In the genomic region with DNA sequence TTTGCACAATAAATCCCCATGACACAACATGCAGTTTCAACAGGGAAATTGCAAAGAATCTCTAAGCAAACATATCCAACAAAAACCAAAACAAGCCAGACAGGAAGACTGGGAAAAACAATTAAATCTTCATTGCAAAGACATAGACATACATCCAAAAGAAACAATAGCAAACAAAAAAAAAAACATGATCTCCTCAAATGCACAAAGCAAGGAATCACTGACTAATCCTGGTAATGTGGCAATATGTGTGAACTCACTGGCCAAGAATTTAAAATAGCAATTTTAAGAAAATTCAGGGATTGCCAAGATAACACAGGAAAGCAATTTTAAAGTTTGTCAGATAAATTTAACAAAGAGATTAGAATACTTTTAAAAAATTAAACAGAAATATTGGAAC, we compare ENCODE assay signal across 19 cellular contexts.
"Had no signal": no experiment of that assay in that cellular context is flagged by ENCODE, and none has a peak within 500 bp of the region (broad histone marks: within the 10 kb centered on the region; RNA-seq: fewer than 3 reads in every experiment).

No MANE protein-coding gene starts in this region.

- H3K27me3 ChIP-seq: ascending aorta, dorsolateral prefrontal cortex, heart right ventricle, tibial nerve had no signal

- FAIRE-seq: colon, urothelium cell line had no signal

- H3K36me3 Mint-ChIP-seq: memory B cell, T-cell had no signal

- H3K36me3 ChIP-seq: ascending aorta, heart right ventricle, tibial nerve had no signal

- H3K27ac ChIP-seq: ascending aorta, dorsolateral prefrontal cortex, heart right ventricle, tibial nerve had no signal

- H3K27ac Mint-ChIP-seq: activated CD4-positive, alpha-beta T cell treated with anti-CD3 and anti-CD28 coated beads, Interleukin-2, amount 10 ng/mL, durations not matched to agents 24 days and 14 days; activated CD8-positive, alpha-beta T cell treated with anti-CD3 and anti-CD28 coated beads, Interleukin-2, amount 10 ng/mL, durations not matched to agents 7 days and 5 days; memory B cell; T-cell had no signal

- H3K4me3 ChIP-seq: ascending aorta, dorsolateral prefrontal cortex, heart right ventricle, tibial nerve had no signal

- DNase-seq: activated CD4-positive, alpha-beta T cell treated with anti-CD3 and anti-CD28 coated beads, Interleukin-2, amount 10 ng/mL, durations not matched to agents 24 days and 14 days; activated CD8-positive, alpha-beta T cell treated with anti-CD3 and anti-CD28 coated beads, Interleukin-2, amount 10 ng/mL, durations not matched to agents 7 days and 5 days; activated naive CD4-positive, alpha-beta T cell treated with anti-CD3 and anti-CD28 coated beads, Interleukin-2, amount 50 U/mL, for 16 hours; activated T-cell treated with anti-CD3 and anti-CD28 coated beads, Interleukin-2, amount 50 U/mL, for 4 hours; dorsolateral prefrontal cortex; heart right ventricle; kidney glomerular epithelial cell; left ventricle myocardium superior; occipital lobe; posterior cingulate gyrus; retina; stimulated activated CD4-positive, alpha-beta T cell treated with anti-CD3 and anti-CD28 coated beads, Interleukin-2, amount 100 ng/mL, for 24 hours; stimulated activated naive CD8-positive, alpha-beta T cell treated with anti-CD3 and anti-CD28 coated beads, Interleukin-15, Interleukin-2, amounts not matched to agents 100 U/mL and 50 U/mL, for 24 hours; T-cell had no signal

- H3K4me3 Mint-ChIP-seq: activated CD4-positive, alpha-beta T cell treated with anti-CD3 and anti-CD28 coated beads, Interleukin-2, amount 10 ng/mL, durations not matched to agents 24 days and 14 days; activated CD8-positive, alpha-beta T cell treated with anti-CD3 and anti-CD28 coated beads, Interleukin-2, amount 10 ng/mL, durations not matched to agents 7 days and 5 days; activated T-cell treated with anti-CD3 and anti-CD28 coated beads, Interleukin-2, amount 50 U/mL, for 4 hours; memory B cell; T-cell had no signal

- H3K4me1 Mint-ChIP-seq: activated CD4-positive, alpha-beta T cell treated with anti-CD3 and anti-CD28 coated beads, Interleukin-2, amount 10 ng/mL, durations not matched to agents 24 days and 14 days; memory B cell; T-cell had no signal

- H3K4me1 ChIP-seq: ascending aorta, heart right ventricle, tibial nerve had no signal

- ATAC-seq: activated CD8-positive, alpha-beta T cell treated with anti-CD3 and anti-CD28 coated beads, Interleukin-2, amount 10 ng/mL, durations not matched to agents 7 days and 5 days; activated T-cell treated with anti-CD3 and anti-CD28 coated beads, Interleukin-2, amount 50 U/mL, for 4 hours; heart right ventricle; left ventricle myocardium superior; stimulated activated naive CD8-positive, alpha-beta T cell treated with anti-CD3 and anti-CD28 coated beads, Interleukin-15, Interleukin-2, amounts not matched to agents 100 U/mL and 50 U/mL, for 24 hours; T-cell had no signal
